In genomic region chr2:143218621-143219020, GRCh38 we compare ENCODE assay signal across 32 cellular contexts.
"Had no signal": no experiment of that assay in that cellular context is flagged by ENCODE, and none has a peak within 500 bp of the region (broad histone marks: within the 10 kb centered on the region; RNA-seq: fewer than 3 reads in every experiment).

No MANE protein-coding gene starts in this region.

- ATAC-seq: activated CD4-positive, CD25-positive, alpha-beta regulatory T cell treated with anti-CD3 and anti-CD28 coated beads, Interleukin-2, amount 50 U/mL, for 24 hours; activated CD8-positive, alpha-beta memory T cell treated with anti-CD3 and anti-CD28 coated beads, Interleukin-2, amount 10 ng/mL, durations not matched to agents 7 days and 5 days; activated CD8-positive, alpha-beta T cell treated with anti-CD3 and anti-CD28 coated beads, Interleukin-2, amount 10 ng/mL, durations not matched to agents 7 days and 5 days; activated naive CD4-positive, alpha-beta T cell treated with anti-CD3 and anti-CD28 coated beads, Interleukin-2, amount 50 U/mL, for 72 hours; esophagus mucosa; heart left ventricle; T-cell had no signal

- H3K36me3 Mint-ChIP-seq: brain had no signal

- H3K4me3 Mint-ChIP-seq: activated B cell treated with CpG ODN at 0.5 μM for 24 hours; activated CD4-positive, alpha-beta memory T cell treated with anti-CD3 and anti-CD28 coated beads for 36 hours; activated CD8-positive, alpha-beta memory T cell treated with anti-CD3 and anti-CD28 coated beads, Interleukin-2, amount 10 ng/mL, durations not matched to agents 7 days and 5 days; activated CD8-positive, alpha-beta T cell treated with anti-CD3 and anti-CD28 coated beads, Interleukin-2, amount 10 ng/mL, durations not matched to agents 7 days and 5 days; activated naive CD4-positive, alpha-beta T cell treated with anti-CD3 and anti-CD28 coated beads, Interleukin-2, amount 10 ng/mL, durations not matched to agents 7 days and 5 days; activated naive CD8-positive, alpha-beta T cell treated with anti-CD3 and anti-CD28 coated beads, Interleukin-2, amount 10 ng/mL, durations not matched to agents 7 days and 5 days; activated T-helper 1 cell treated with anti-CD3 and anti-CD28 coated beads, Interleukin-12 subunit alpha, Interleukin-12 subunit beta, Interleukin-2, Interleukin-4 antibody, amounts not matched to agents 30 ng/mL and 10 ng/mL and 1 ng/mL, durations not matched to agents 14 hours and 24 hours and 36 hours; brain; endodermal cell; T-cell; T-helper 1 cell treated with Interleukin-12 subunit alpha and Interleukin-12 subunit beta and Interleukin-4 antibody, amounts not matched to agents 30 μg/mL and 1 μg/mL, for 36 hours; T-helper 2 cell treated with Interferon-gamma antibody and Interleukin-4, amounts not matched to agents 5 μg/mL and 100 μg/mL, for 36 hours had no signal

- H3K4me3 ChIP-seq: ascending aorta, breast epithelium, cardiac muscle cell, colonic mucosa, heart left ventricle had no signal

- H3K4me1 Mint-ChIP-seq: brain had no signal

- H3K27me3 Mint-ChIP-seq: activated B cell treated with CpG ODN at 0.5 μM for 24 hours; activated CD4-positive, alpha-beta memory T cell treated with anti-CD3 and anti-CD28 coated beads for 36 hours; activated CD8-positive, alpha-beta memory T cell treated with anti-CD3 and anti-CD28 coated beads, Interleukin-2, amount 10 ng/mL, durations not matched to agents 7 days and 5 days; activated naive CD4-positive, alpha-beta T cell treated with anti-CD3 and anti-CD28 coated beads, Interleukin-2, amount 10 ng/mL, durations not matched to agents 7 days and 5 days; activated naive CD8-positive, alpha-beta T cell treated with anti-CD3 and anti-CD28 coated beads, Interleukin-2, amount 10 ng/mL, durations not matched to agents 7 days and 5 days; T-cell had no signal

- H3K27ac ChIP-seq: ascending aorta, breast epithelium, cardiac muscle cell, colonic mucosa, heart left ventricle, WERI-Rb-1 had no signal

- H3K9me3 ChIP-seq: ascending aorta, breast epithelium, colonic mucosa had no signal

- H3K27ac Mint-ChIP-seq: activated CD4-positive, alpha-beta memory T cell treated with anti-CD3 and anti-CD28 coated beads for 36 hours; activated CD8-positive, alpha-beta memory T cell treated with anti-CD3 and anti-CD28 coated beads, Interleukin-2, amount 10 ng/mL, durations not matched to agents 7 days and 5 days; activated CD8-positive, alpha-beta T cell treated with anti-CD3 and anti-CD28 coated beads, Interleukin-2, amount 10 ng/mL, durations not matched to agents 7 days and 5 days; activated naive CD4-positive, alpha-beta T cell treated with anti-CD3 and anti-CD28 coated beads, Interleukin-2, amount 10 ng/mL, durations not matched to agents 7 days and 5 days; activated naive CD4-positive, alpha-beta T cell treated with anti-CD3 and anti-CD28 coated beads, Interleukin-2, amount 50 U/mL, for 72 hours; activated naive CD8-positive, alpha-beta T cell treated with anti-CD3 and anti-CD28 coated beads, Interleukin-2, amount 10 ng/mL, durations not matched to agents 7 days and 5 days; brain; endodermal cell; T-helper 2 cell treated with Interferon-gamma antibody and Interleukin-4, amounts not matched to agents 5 μg/mL and 100 μg/mL, for 36 hours had no signal

- H3K36me3 ChIP-seq: ascending aorta, breast epithelium, cardiac muscle cell, colonic mucosa, heart left ventricle, WERI-Rb-1 had no signal

- H3K9me3 Mint-ChIP-seq: activated B cell treated with CpG ODN at 0.5 μM for 24 hours; activated CD4-positive, alpha-beta memory T cell treated with anti-CD3 and anti-CD28 coated beads for 36 hours; activated naive CD4-positive, alpha-beta T cell treated with anti-CD3 and anti-CD28 coated beads, Interleukin-2, amount 10 ng/mL, durations not matched to agents 7 days and 5 days; activated naive CD4-positive, alpha-beta T cell treated with anti-CD3 and anti-CD28 coated beads, Interleukin-2, amount 50 U/mL, for 72 hours; activated T-helper 1 cell treated with anti-CD3 and anti-CD28 coated beads, Interleukin-12 subunit alpha, Interleukin-12 subunit beta, Interleukin-2, Interleukin-4 antibody, amounts not matched to agents 30 ng/mL and 10 ng/mL and 1 ng/mL, durations not matched to agents 14 hours and 24 hours and 36 hours; brain; endodermal cell; T-helper 1 cell treated with Interleukin-12 subunit alpha and Interleukin-12 subunit beta and Interleukin-4 antibody, amounts not matched to agents 30 μg/mL and 1 μg/mL, for 36 hours; T-helper 2 cell treated with Interferon-gamma antibody and Interleukin-4, amounts not matched to agents 5 μg/mL and 100 μg/mL, for 36 hours had no signal

- H3K27me3 ChIP-seq: ascending aorta, breast epithelium, colonic mucosa, heart left ventricle had no signal

- DNase-seq: activated B cell treated with CpG ODN at 0.5 μM for 24 hours; activated CD4-positive, alpha-beta memory T cell treated with anti-CD3 and anti-CD28 coated beads for 36 hours; activated CD4-positive, alpha-beta T cell treated with anti-CD3 and anti-CD28 coated beads for 48 hours; activated CD8-positive, alpha-beta memory T cell treated with anti-CD3 and anti-CD28 coated beads, Interleukin-2, amount 10 ng/mL, durations not matched to agents 7 days and 5 days; activated CD8-positive, alpha-beta memory T cell treated with anti-CD3 and anti-CD28 coated beads, Interleukin-2, amount 50 U/mL, for 4 hours; activated CD8-positive, alpha-beta T cell treated with anti-CD3 and anti-CD28 coated beads, Interleukin-2, amount 10 ng/mL, durations not matched to agents 7 days and 5 days; activated gamma-delta T cell; activated naive CD4-positive, alpha-beta T cell; activated naive CD4-positive, alpha-beta T cell treated with anti-CD3 and anti-CD28 coated beads, Interleukin-2, amount 10 ng/mL, durations not matched to agents 7 days and 5 days; activated naive CD8-positive, alpha-beta T cell treated with anti-CD3 and anti-CD28 coated beads, Interleukin-2, amount 10 ng/mL, durations not matched to agents 7 days and 5 days; activated T-cell treated with anti-CD3 and anti-CD28 coated beads, Interleukin-2, amount 50 U/mL, for 1 hour; activated T-cell treated with anti-CD3 and anti-CD28 coated beads, Interleukin-2, amount 50 U/mL, for 48 hours; central memory CD4-positive, alpha-beta T cell; cerebellar nuclear complex; colonic mucosa; effector CD8-positive, alpha-beta T cell; endodermal cell; foreskin fibroblast; heart left ventricle; T-cell; T1000; WERI-Rb-1 had no signal

- H3K4me1 ChIP-seq: ascending aorta, breast epithelium, colonic mucosa had no signal
